1 cellular context compared by ENCODE assay signal in the genomic region with DNA sequence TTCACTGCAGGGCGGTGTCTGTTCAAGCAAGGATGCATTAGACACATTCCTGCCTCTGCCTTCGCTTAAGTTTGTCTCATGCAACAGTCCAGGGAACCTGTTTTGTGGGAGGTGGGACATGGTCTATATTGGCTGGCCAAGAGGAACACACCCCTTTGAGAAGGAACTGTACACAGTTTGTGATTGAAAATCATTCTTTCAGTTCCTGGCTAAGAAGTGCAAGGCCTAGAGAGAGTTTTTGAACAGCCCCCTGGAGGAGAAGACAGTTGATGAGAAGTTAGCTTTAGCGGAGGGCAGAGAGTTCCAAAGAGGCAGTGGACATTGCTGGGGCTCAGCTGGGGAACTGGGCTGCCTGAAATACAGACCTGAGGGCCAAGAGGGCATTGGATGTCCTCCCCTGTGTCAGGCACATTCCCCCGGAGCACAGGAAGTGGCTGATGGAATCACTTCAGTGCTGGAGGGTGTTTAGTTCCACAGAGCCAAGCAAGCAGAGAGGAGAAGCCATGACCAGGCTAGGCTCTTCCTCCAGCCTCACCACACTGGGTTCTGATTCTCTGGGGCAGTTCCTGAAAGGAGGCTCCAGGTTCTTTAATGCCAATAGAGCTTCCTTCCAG.
TF ChIP-seq lines count a peak whose summit lies in the region.

No MANE protein-coding gene starts in this region.

TF ChIP-seq in GM12878, 131 proteins besides CTCF, POLR2A, EP300 and RAD21:
- TF ChIP-seq, protein P1, sequence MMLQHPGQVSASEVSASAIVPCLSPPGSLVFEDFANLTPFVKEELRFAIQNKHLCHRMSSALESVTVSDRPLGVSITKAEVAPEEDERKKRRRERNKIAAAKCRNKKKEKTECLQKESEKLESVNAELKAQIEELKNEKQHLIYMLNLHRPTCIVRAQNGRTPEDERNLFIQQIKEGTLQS (IDR thresholded peaks at IDR 0.05; ENCODE audit: borderline replicate concordance, extremely low read depth, low read depth, low read length), result no peak
- no peak for TF ChIP-seq PAX8 (IDR thresholded peaks at IDR 0.05)
- TF ChIP-seq SIX5 (IDR thresholded peaks at IDR 0.05; ENCODE audit: low read depth, low read length, severe bottlenecking), result no peak
- no peak for TF ChIP-seq RAD51 (IDR thresholded peaks at IDR 0.05)
- TF ChIP-seq, protein P2, sequence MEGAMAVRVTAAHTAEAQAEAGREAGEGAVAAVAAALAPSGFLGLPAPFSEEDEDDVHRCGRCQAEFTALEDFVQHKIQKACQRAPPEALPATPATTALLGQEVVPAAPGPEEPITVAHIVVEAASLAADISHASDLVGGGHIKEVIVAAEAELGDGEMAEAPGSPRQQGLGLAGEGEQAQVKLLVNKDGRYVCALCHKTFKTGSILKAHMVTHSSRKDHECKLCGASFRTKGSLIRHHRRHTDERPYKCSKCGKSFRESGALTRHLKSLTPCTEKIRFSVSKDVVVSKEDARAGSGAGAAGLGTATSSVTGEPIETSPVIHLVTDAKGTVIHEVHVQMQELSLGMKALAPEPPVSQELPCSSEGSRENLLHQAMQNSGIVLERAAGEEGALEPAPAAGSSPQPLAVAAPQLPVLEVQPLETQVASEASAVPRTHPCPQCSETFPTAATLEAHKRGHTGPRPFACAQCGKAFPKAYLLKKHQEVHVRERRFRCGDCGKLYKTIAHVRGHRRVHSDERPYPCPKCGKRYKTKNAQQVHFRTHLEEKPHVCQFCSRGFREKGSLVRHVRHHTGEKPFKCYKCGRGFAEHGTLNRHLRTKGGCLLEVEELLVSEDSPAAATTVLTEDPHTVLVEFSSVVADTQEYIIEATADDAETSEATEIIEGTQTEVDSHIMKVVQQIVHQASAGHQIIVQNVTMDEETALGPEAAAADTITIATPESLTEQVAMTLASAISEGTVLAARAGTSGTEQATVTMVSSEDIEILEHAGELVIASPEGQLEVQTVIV (IDR thresholded peaks at IDR 0.05; ENCODE audit: borderline replicate concordance, partially characterized antibody), result no peak
- no peak for TF ChIP-seq DPF2 (IDR thresholded peaks at IDR 0.05)
- no peak for TF ChIP-seq ZNF622 (IDR thresholded peaks at IDR 0.05)
- TF ChIP-seq MEF2B (IDR thresholded peaks at IDR 0.05; ENCODE audit: partially characterized antibody, poor library complexity, severe bottlenecking), result no peak
- TF ChIP-seq JUNB (IDR thresholded peaks at IDR 0.05), result no peak
- TF ChIP-seq, protein P3, sequence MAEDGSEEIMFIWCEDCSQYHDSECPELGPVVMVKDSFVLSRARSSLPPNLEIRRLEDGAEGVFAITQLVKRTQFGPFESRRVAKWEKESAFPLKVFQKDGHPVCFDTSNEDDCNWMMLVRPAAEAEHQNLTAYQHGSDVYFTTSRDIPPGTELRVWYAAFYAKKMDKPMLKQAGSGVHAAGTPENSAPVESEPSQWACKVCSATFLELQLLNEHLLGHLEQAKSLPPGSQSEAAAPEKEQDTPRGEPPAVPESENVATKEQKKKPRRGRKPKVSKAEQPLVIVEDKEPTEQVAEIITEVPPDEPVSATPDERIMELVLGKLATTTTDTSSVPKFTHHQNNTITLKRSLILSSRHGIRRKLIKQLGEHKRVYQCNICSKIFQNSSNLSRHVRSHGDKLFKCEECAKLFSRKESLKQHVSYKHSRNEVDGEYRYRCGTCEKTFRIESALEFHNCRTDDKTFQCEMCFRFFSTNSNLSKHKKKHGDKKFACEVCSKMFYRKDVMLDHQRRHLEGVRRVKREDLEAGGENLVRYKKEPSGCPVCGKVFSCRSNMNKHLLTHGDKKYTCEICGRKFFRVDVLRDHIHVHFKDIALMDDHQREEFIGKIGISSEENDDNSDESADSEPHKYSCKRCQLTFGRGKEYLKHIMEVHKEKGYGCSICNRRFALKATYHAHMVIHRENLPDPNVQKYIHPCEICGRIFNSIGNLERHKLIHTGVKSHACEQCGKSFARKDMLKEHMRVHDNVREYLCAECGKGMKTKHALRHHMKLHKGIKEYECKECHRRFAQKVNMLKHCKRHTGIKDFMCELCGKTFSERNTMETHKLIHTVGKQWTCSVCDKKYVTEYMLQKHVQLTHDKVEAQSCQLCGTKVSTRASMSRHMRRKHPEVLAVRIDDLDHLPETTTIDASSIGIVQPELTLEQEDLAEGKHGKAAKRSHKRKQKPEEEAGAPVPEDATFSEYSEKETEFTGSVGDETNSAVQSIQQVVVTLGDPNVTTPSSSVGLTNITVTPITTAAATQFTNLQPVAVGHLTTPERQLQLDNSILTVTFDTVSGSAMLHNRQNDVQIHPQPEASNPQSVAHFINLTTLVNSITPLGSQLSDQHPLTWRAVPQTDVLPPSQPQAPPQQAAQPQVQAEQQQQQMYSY (CRISPR knock-in tag; IDR thresholded peaks at IDR 0.05), result no peak
- no peak for TF ChIP-seq CBFB (IDR thresholded peaks at IDR 0.05; ENCODE audit: low read depth)
